ENCODE assay signal across 10 cellular contexts in the genomic region with DNA sequence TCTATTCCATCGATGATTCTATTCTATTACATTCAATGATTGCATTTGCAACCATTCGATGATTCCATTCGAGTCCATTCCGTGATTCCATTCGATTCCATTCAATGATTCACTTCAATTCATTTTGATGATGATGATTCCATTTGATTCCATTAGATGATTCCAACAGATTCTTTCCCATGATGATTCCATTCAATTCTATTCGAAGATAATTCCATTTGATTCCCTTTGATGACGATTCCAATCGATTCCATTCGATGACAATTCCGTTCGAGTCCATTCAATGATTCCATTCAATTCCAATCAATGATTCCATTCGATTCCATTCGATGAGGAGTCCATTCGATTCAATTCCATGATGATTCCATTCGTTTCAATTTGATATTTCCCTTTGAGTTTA.
"Had no signal": no experiment of that assay in that cellular context is flagged by ENCODE, and none has a peak within 500 bp of the region (broad histone marks: within the 10 kb centered on the region; RNA-seq: fewer than 3 reads in every experiment).

No MANE protein-coding gene starts in this region.

- H3K27ac Mint-ChIP-seq: GM23338, HFFc6, IgD-negative memory B cell had no signal

- H3K4me1 Mint-ChIP-seq: GM23338 had no signal

- ATAC-seq: GM23338, HCT116 had no signal

- H3K36me3 ChIP-seq: HAP-1 had no signal

- H3K27me3 Mint-ChIP-seq: IgD-negative memory B cell had no signal

- DNase-seq: H7, HFFc6, Karpas-422, KBM-7 had no signal

- H3K4me3 ChIP-seq: GM23338, HAP-1 had no signal

- H3K9ac ChIP-seq: KMS-11 had no signal

- H3K4me1 ChIP-seq: HAP-1 had no signal

- H2AFZ ChIP-seq: GM23338 had no signal

- H3K4me3 Mint-ChIP-seq: GM23338, HFFc6, IgD-negative memory B cell had no signal

- H3K4me2 ChIP-seq: GM23338, KMS-11 had no signal

- H3K27ac ChIP-seq: HL-60, KMS-11 had no signal
